Comparison of ENCODE assay signal across 8 cellular contexts in genomic region chr22:40855960-40856512, GRCh38. TPM values are rescaled to one million over a fixed set of nuclear protein-coding genes. Genes with fewer than 3 reads are reported as not detected.
A peak's percentile ranks its signal among the peaks of the same experiment; 100 is the strongest.
DNase-seq lines count a peak whose midpoint lies in the region; ATAC-seq, FAIRE-seq and TF ChIP-seq lines count a peak whose summit lies in the region.

No MANE protein-coding gene starts in this region.

- TF ChIP-seq CTCF in mucosa of descending colon (IDR thresholded peaks at IDR 0.05), result no peak

- ATAC-seq in GM21423 (IDR thresholded peaks at IDR 0.05; ENCODE audit: unreplicated experiment) (peak; percentile 16), mucosa of descending colon (peak; percentile 27)

- H3K27me3 ChIP-seq in HUES6 (ENCODE audit: control insufficient read depth, insufficient read depth, low read length), result no peaks in the 10 kb centered on the region

- H3K9me3 ChIP-seq in HUES6 (ENCODE audit: control insufficient read depth, insufficient read depth, low read depth, low read length), result no peaks in the 10 kb centered on the region
- no peaks in the 10 kb centered on the region for H3K9me3 ChIP-seq in mucosa of descending colon

- DNase-seq in NCI-H1694 (lab: John Stamatoyannopoulos, UW), result peak; percentile 2
- no peak for DNase-seq in NCI-H1694 treated with DMSO at 0.1 percent for 48 hours (lab: John Stamatoyannopoulos, UW)
- DNase-seq in UCSD-AML1 (lab: John Stamatoyannopoulos, UW; ENCODE audit: unreplicated experiment), result peak; percentile 60
- peak; percentile 80 to 83 for DNase-seq in erythroblast (lab: John Stamatoyannopoulos, UW)
- no peak for DNase-seq in mucosa of descending colon
- peak; percentile 27 for DNase-seq in urothelium cell line (ENCODE audit: low spot score)

- peak overlapping the region; percentile 98 for H3K27ac ChIP-seq in HUES6 (ENCODE audit: low read depth, low read length)

- intact Hi-C loops in mucosa of descending colon (cut with DNase I, micrococcal nuclease), result no loop called here

- no peak for FAIRE-seq in urothelium cell line (lab: Jason Lieb, UNC)

- peak overlapping the region; percentile 97 for H3K9ac ChIP-seq in HUES6 (ENCODE audit: low read length)

- H3K36me3 ChIP-seq in HUES6 (ENCODE audit: control insufficient read depth, insufficient read depth, low read length) (peaks cover 28% of the 10 kb centered on the region), mucosa of descending colon (ENCODE audit: low read depth) (no peaks in the 10 kb centered on the region)

- H3K4me1 ChIP-seq in HUES6 (ENCODE audit: control insufficient read depth, insufficient read depth, low read length), result peaks cover 24% of the 10 kb centered on the region
- peaks cover 47% of the 10 kb centered on the region for H3K4me1 ChIP-seq in mucosa of descending colon (ENCODE audit: low read depth)

- no peak for TF ChIP-seq POLR2A in erythroblast (IDR thresholded peaks at IDR 0.05; ENCODE audit: low read length)

- H3K4me3 ChIP-seq in HUES6 (ENCODE audit: low read depth, low read length), result peak overlapping the region; percentile 98
- peak overlapping the region; percentile 86 for H3K4me3 ChIP-seq in mucosa of descending colon

RNA-seq across cellular contexts. Expression of gene ST13, which starts 0.4 kb away (rescaled TPM):
- 100 to 1,000 TPM; 151 to 278 (median 151) TPM for total RNA-seq in mucosa of descending colon

RNA-seq across cellular contexts. Expression of gene XPNPEP3, which starts 0.9 kb away (rescaled TPM):
- 10 to 100 TPM in 2 of 3 donors, 1 to 10 TPM in 1; 9.8 to 21.7 (median 14.6) TPM for total RNA-seq in mucosa of descending colon

RNA-seq across cellular contexts. Expression of gene DNAJB7, which starts 5.9 kb away (rescaled TPM):
- under 1 TPM; 0.14 to 0.90 (median 0.25) TPM for total RNA-seq in mucosa of descending colon

RNA-seq across cellular contexts. Expression of gene SLC25A17, which starts 36.9 kb away (rescaled TPM):
- total RNA-seq in mucosa of descending colon, result 10 to 100 TPM in 2 of 3 donors, 1 to 10 TPM in 1; 8.7 to 12.1 (median 11.9) TPM

Comparison
In these comparisons a context has a peak if more than half of its experiments do, and no peak if none do; other contexts are left out.
1. DNase-seq: peak in NCI-H1694 (single experiment), UCSD-AML1 (single experiment), erythroblast (2 of 2) and urothelium cell line (single experiment); none in NCI-H1694 treated with DMSO at 0.1 percent for 48 hours (single experiment) and mucosa of descending colon (0 of 3).